17 cellular contexts compared by ENCODE assay signal in genomic region chr5:140551872-140552271, GRCh38. TPM values are rescaled to one million over a fixed set of nuclear protein-coding genes. Genes with fewer than 3 reads are reported as not detected.
"Had no signal": no experiment of that assay in that cellular context is flagged by ENCODE, and none has a peak within 500 bp of the region (broad histone marks: within the 10 kb centered on the region; RNA-seq: fewer than 3 reads in every experiment).

No MANE protein-coding gene starts in this region.

- H3K4me3 Mint-ChIP-seq: brain; central memory CD8-positive, alpha-beta T cell had no signal

- H3K9me3 Mint-ChIP-seq: brain; central memory CD8-positive, alpha-beta T cell had no signal

- ATAC-seq: right lobe of liver; stimulated activated naive CD8-positive, alpha-beta T cell treated with anti-CD3 and anti-CD28 coated beads, Interleukin-15, Interleukin-2, amounts not matched to agents 100 U/mL and 50 U/mL, for 24 hours had no signal

- DNase-seq: activated CD4-positive, alpha-beta T cell treated with anti-CD3 and anti-CD28 coated beads for 1 hour; activated naive CD4-positive, alpha-beta T cell treated with Interleukin-2 at 50 U/mL for 16 hours; amygdala; effector memory CD4-positive, alpha-beta T cell; hippocampal formation; nucleus accumbens; right lobe of liver; SJCRH30; spleen; stimulated activated CD4-positive, alpha-beta T cell treated with anti-CD3 and anti-CD28 coated beads, Interleukin-1b, Interleukin-23, amount 100 ng/mL, for 48 hours; stimulated activated naive CD8-positive, alpha-beta T cell treated with anti-CD3 and anti-CD28 coated beads, Interleukin-15, Interleukin-2, amounts not matched to agents 100 U/mL and 50 U/mL, for 24 hours; T-helper 9 cell; uterus had no signal

- H3K27ac ChIP-seq: prostate gland, right lobe of liver, SJCRH30, uterus had no signal

- H3K27me3 Mint-ChIP-seq: central memory CD8-positive, alpha-beta T cell had no signal

- H3K9me3 ChIP-seq: prostate gland, right lobe of liver, SJCRH30, spleen, uterus had no signal

- H3K4me3 ChIP-seq: prostate gland, right lobe of liver, SJCRH30, spleen, uterus had no signal

- H3K36me3 ChIP-seq: uterus had no signal

- H3K27me3 ChIP-seq: right lobe of liver, SJCRH30, spleen, uterus had no signal

RNA-seq across cellular contexts. Expression of gene EIF4EBP3, which starts 4.4 kb away (rescaled TPM):
- total RNA-seq: myocyte had no signal
